ENCODE assay signal across 2 cellular contexts in genomic region chr3:171417137-171417536, GRCh38.
TF ChIP-seq lines count a peak whose summit lies in the region.

No MANE protein-coding gene starts in this region.

TF ChIP-seq in SK-N-SH, 30 proteins besides CTCF, POLR2A, EP300 and RAD21:
- TF ChIP-seq MEF2A (IDR thresholded peaks at IDR 0.05; ENCODE audit: borderline replicate concordance, low read depth): no peak
- TF ChIP-seq ELF1 (IDR thresholded peaks at IDR 0.05): no peak
- TF ChIP-seq PBX3 (IDR thresholded peaks at IDR 0.05): peak; percentile 25; the same call in 1 of the 2 replicates
- TF ChIP-seq ZBTB33 (IDR thresholded peaks at IDR 0.05; ENCODE audit: borderline replicate concordance, low read depth): no peak
- no peak for TF ChIP-seq RFX5 (IDR thresholded peaks at IDR 0.05; ENCODE audit: low read length)
- no peak for TF ChIP-seq MAX (IDR thresholded peaks at IDR 0.05; ENCODE audit: low read depth)

TF ChIP-seq in endothelial cell of umbilical vein, 7 proteins besides CTCF, POLR2A, EP300 and RAD21:
- no peak for TF ChIP-seq JUN (IDR thresholded peaks at IDR 0.05; ENCODE audit: borderline replicate concordance, insufficient read depth, insufficient read length, low read depth)
- TF ChIP-seq POLR2AphosphoS5 (IDR thresholded peaks at IDR 0.05; ENCODE audit: insufficient read depth, low read depth, low read length): no peak
- TF ChIP-seq MAX (IDR thresholded peaks at IDR 0.05; ENCODE audit: insufficient read depth, insufficient read length): no peak
- TF ChIP-seq GATA2 (IDR thresholded peaks at IDR 0.05; ENCODE audit: insufficient read depth, insufficient read length, low read depth, low read length): no peak
- TF ChIP-seq FOS (IDR thresholded peaks at IDR 0.05; ENCODE audit: borderline replicate concordance, insufficient read depth, low read length): no peak
- no peak for TF ChIP-seq MYC (IDR thresholded peaks at IDR 0.05; ENCODE audit: low read depth, low read length)
- TF ChIP-seq EZH2 (IDR thresholded peaks at IDR 0.05; ENCODE audit: borderline replicate concordance, low read depth, low read length, severe bottlenecking): no peak
